8 cellular contexts compared by ENCODE assay signal in the genomic region with DNA sequence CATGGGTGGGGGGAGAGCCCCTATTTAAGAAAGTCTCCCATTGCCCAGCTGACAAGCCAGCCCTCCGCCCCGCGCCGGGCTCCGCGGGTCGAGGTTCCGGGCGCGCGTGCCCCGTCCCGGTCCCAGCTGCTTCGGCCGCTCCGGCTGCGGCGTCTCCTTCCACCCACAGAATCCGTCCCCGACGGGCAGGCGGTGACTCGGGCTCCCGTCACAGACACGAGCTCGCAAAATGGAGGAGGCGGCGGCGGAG. TPM values are rescaled to one million over a fixed set of nuclear protein-coding genes. Genes with fewer than 3 reads are reported as not detected.
DNase-seq lines count a peak whose midpoint lies in the region; ATAC-seq and TF ChIP-seq lines count a peak whose summit lies in the region.

No MANE protein-coding gene starts in this region.

- TF ChIP-seq CTCF in NB4 (IDR thresholded peaks at IDR 0.05; ENCODE audit: low read depth, low read length) (no peak), neural cell (IDR thresholded peaks at IDR 0.05; ENCODE audit: poor library complexity, severe bottlenecking) (no peak), glutamatergic neuron (IDR thresholded peaks at IDR 0.05; ENCODE audit: partially characterized antibody, unreplicated experiment) (no peak)

- peak overlapping the region; percentile 80 to 98 (median 93) for H3K4me3 Mint-ChIP-seq in CD8-positive, alpha-beta memory T cell
- no peak overlapping the region for H3K4me3 Mint-ChIP-seq in glutamatergic neuron (ENCODE audit: unreplicated experiment)

- no peaks in the 10 kb centered on the region for H3F3A ChIP-seq in neural cell (ENCODE audit: insufficient read depth, low read length, poor library complexity, severe bottlenecking)

- H3K4me1 Mint-ChIP-seq in CD8-positive, alpha-beta memory T cell: peaks cover 48 to 53% (median 48%) of the 10 kb centered on the region in 3 donors
- peaks cover 2% of the 10 kb centered on the region for H3K4me1 Mint-ChIP-seq in glutamatergic neuron (ENCODE audit: low read depth, unreplicated experiment)

- H3K36me3 Mint-ChIP-seq in CD8-positive, alpha-beta memory T cell: peaks cover 13 to 49% (median 14%) of the 10 kb centered on the region in 3 donors
- H3K36me3 Mint-ChIP-seq in glutamatergic neuron (ENCODE audit: unreplicated experiment): no peaks in the 10 kb centered on the region

- intact Hi-C loops in posterior vena cava (cut with DNase I): loop anchor here (10.0 kb wide), 4 partner anchors 248 to 478 kb away; no protein-coding TSS in a partner anchor

- no peak for TF ChIP-seq POLR2A in NB4 (IDR thresholded peaks at IDR 0.05; ENCODE audit: extremely low read depth, insufficient read length)

- no peaks in the 10 kb centered on the region for H4K20me1 ChIP-seq in neural cell (ENCODE audit: insufficient read depth)

- no peak for TF ChIP-seq EP300 in neural cell (conservative IDR thresholded peaks at IDR 0.05; ENCODE audit: poor library complexity, severe bottlenecking)

- H3K9ac ChIP-seq in endocrine pancreas (ENCODE audit: control insufficient read depth, insufficient read depth, low read length) (peak overlapping the region; percentile 74), neural cell (ENCODE audit: low read length) (peak overlapping the region; percentile 57)

- no peak overlapping the region for H2AFZ ChIP-seq in neural cell (ENCODE audit: low read depth, low read length)

- peak; percentile 11 for ATAC-seq in GM21717 (IDR thresholded peaks at IDR 0.05; ENCODE audit: unreplicated experiment)

- peak; percentile 37 for TF ChIP-seq RAD21 in neural cell (conservative IDR thresholded peaks at IDR 0.05)

- H3K9me3 Mint-ChIP-seq in CD8-positive, alpha-beta memory T cell: no peaks in the 10 kb centered on the region
- peaks cover 8% of the 10 kb centered on the region for H3K9me3 Mint-ChIP-seq in glutamatergic neuron (ENCODE audit: unreplicated experiment)

- H3K27me3 ChIP-seq in CD8-positive, alpha-beta memory T cell (ENCODE audit: insufficient read depth, low read length, poor library complexity, severe bottlenecking): no peaks in the 10 kb centered on the region
- H3K27me3 ChIP-seq in endocrine pancreas (ENCODE audit: control insufficient read depth, insufficient read depth, low read length) (no peaks in the 10 kb centered on the region), neural cell (ENCODE audit: insufficient read depth, low read depth, low read length) (peaks cover 51% of the 10 kb centered on the region)

- H3K36me3 ChIP-seq in CD8-positive, alpha-beta memory T cell (ENCODE audit: insufficient read depth, low read length): no peaks in the 10 kb centered on the region
- H3K36me3 ChIP-seq in endocrine pancreas (ENCODE audit: control insufficient read depth, insufficient read depth, low read length) (no peaks in the 10 kb centered on the region), neural cell (ENCODE audit: insufficient read depth, low read length) (no peaks in the 10 kb centered on the region)

- no peaks in the 10 kb centered on the region for H3K27me3 Mint-ChIP-seq in CD8-positive, alpha-beta memory T cell
- peaks cover 9% of the 10 kb centered on the region for H3K27me3 Mint-ChIP-seq in glutamatergic neuron (ENCODE audit: unreplicated experiment)

- no peak for DNase-seq in CD8-positive, alpha-beta memory T cell
- DNase-seq in NB4 (ENCODE audit: low read depth) (no peak), glutamatergic neuron (no peak), NCI-H2196 (lab: John Stamatoyannopoulos, UW; ENCODE audit: unreplicated experiment) (no peak), posterior vena cava (ENCODE audit: low spot score) (no peak)

- H3K27ac Mint-ChIP-seq in CD8-positive, alpha-beta memory T cell: peak overlapping the region in 7 of 8 donors; percentile 68 to 99 (median 85)
- H3K27ac Mint-ChIP-seq in glutamatergic neuron (ENCODE audit: unreplicated experiment): no peak overlapping the region

- peak overlapping the region; percentile 82 for H3K27ac ChIP-seq in CD8-positive, alpha-beta memory T cell (ENCODE audit: low read depth, low read length)
- no peak overlapping the region for H3K27ac ChIP-seq in neural cell (ENCODE audit: low read length)

- peak overlapping the region; percentile 57 for H3K4me3 ChIP-seq in CD8-positive, alpha-beta memory T cell (ENCODE audit: low read length)
- H3K4me3 ChIP-seq in NB4 (ENCODE audit: low read depth, low read length) (peak overlapping the region; percentile 95), endocrine pancreas (ENCODE audit: control insufficient read depth, insufficient read depth, low read length) (no peak overlapping the region), neural cell (ENCODE audit: low read length) (peak overlapping the region; percentile 86)

- H3K4me1 ChIP-seq in CD8-positive, alpha-beta memory T cell (ENCODE audit: insufficient read depth, low read length): peaks cover 39% of the 10 kb centered on the region
- peaks cover 24% of the 10 kb centered on the region for H3K4me1 ChIP-seq in endocrine pancreas (ENCODE audit: control insufficient read depth, insufficient read depth, low read length)

- CTCF ChIA-PET in CD8-positive, alpha-beta memory T cell (lab: Charles Lee): interaction anchor here (0.5 to 3.0 kb wide), 27 partner anchors 9 to 785 kb away, joined by 3 to 71 read pairs (median 4); no protein-coding TSS in a partner anchor

- no peaks in the 10 kb centered on the region for H3K9me3 ChIP-seq in CD8-positive, alpha-beta memory T cell (ENCODE audit: low read length)
- no peaks in the 10 kb centered on the region for H3K9me3 ChIP-seq in endocrine pancreas (ENCODE audit: control insufficient read depth, low read length)
- H3K9me3 ChIP-seq in neural cell (ENCODE audit: low read length): no peaks in the 10 kb centered on the region

- H3K4me2 ChIP-seq in neural cell (ENCODE audit: low read length): no peak overlapping the region

- no peaks in the 10 kb centered on the region for H3K9me2 ChIP-seq in neural cell (ENCODE audit: insufficient read depth, low read length)

- POLR2A ChIA-PET in CD8-positive, alpha-beta memory T cell (lab: Charles Lee): interaction anchor here (0.6 to 3.0 kb wide), 21 partner anchors 10 to 787 kb away, joined by 3 to 123 read pairs (median 4); no protein-coding TSS in a partner anchor

- no peaks in the 10 kb centered on the region for H3K79me2 ChIP-seq in neural cell (replicated peaks; ENCODE audit: insufficient read depth, low read length)

TF ChIP-seq in neural cell, 6 proteins besides CTCF, POLR2A, EP300 and RAD21:
- TF ChIP-seq, protein P1, sequence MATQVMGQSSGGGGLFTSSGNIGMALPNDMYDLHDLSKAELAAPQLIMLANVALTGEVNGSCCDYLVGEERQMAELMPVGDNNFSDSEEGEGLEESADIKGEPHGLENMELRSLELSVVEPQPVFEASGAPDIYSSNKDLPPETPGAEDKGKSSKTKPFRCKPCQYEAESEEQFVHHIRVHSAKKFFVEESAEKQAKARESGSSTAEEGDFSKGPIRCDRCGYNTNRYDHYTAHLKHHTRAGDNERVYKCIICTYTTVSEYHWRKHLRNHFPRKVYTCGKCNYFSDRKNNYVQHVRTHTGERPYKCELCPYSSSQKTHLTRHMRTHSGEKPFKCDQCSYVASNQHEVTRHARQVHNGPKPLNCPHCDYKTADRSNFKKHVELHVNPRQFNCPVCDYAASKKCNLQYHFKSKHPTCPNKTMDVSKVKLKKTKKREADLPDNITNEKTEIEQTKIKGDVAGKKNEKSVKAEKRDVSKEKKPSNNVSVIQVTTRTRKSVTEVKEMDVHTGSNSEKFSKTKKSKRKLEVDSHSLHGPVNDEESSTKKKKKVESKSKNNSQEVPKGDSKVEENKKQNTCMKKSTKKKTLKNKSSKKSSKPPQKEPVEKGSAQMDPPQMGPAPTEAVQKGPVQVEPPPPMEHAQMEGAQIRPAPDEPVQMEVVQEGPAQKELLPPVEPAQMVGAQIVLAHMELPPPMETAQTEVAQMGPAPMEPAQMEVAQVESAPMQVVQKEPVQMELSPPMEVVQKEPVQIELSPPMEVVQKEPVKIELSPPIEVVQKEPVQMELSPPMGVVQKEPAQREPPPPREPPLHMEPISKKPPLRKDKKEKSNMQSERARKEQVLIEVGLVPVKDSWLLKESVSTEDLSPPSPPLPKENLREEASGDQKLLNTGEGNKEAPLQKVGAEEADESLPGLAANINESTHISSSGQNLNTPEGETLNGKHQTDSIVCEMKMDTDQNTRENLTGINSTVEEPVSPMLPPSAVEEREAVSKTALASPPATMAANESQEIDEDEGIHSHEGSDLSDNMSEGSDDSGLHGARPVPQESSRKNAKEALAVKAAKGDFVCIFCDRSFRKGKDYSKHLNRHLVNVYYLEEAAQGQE (IDR thresholded peaks at IDR 0.05; ENCODE audit: borderline replicate concordance): no peak
- TF ChIP-seq TAF1 (IDR thresholded peaks at IDR 0.05; ENCODE audit: low read depth): no peak

RNA-seq across cellular contexts. Expression of a gene that starts 0.2 kb away (rescaled TPM):
- total RNA-seq in CD8-positive, alpha-beta memory T cell: 10 to 100 TPM; 65.3 to 66.5 TPM
- polyA plus RNA-seq in CD8-positive, alpha-beta memory T cell: 85.5 TPM
- 2.2 and 2.3 TPM in 2 replicates for polyA plus RNA-seq in neural cell
- polyA minus RNA-seq in neural cell: 10.0 and 11.9 TPM in 2 replicates
- total RNA-seq in glutamatergic neuron (ENCODE audit: unreplicated experiment) (2.3 TPM), posterior vena cava (10 to 100 TPM; 67.8 to 73.5 TPM)

Comparison
In these comparisons a context has a peak if more than half of its experiments do, and no peak if none do; other contexts are left out.
1. RNA of a gene that starts 0.2 kb away (total RNA-seq): 67.8 to 73.5 TPM in posterior vena cava and 65.3 to 66.5 TPM in CD8-positive, alpha-beta memory T cell; 2.3 TPM in glutamatergic neuron (single experiment); every median in the first group is over 10 times any median in the second.